34 cellular contexts compared by ENCODE assay signal in the genomic region with DNA sequence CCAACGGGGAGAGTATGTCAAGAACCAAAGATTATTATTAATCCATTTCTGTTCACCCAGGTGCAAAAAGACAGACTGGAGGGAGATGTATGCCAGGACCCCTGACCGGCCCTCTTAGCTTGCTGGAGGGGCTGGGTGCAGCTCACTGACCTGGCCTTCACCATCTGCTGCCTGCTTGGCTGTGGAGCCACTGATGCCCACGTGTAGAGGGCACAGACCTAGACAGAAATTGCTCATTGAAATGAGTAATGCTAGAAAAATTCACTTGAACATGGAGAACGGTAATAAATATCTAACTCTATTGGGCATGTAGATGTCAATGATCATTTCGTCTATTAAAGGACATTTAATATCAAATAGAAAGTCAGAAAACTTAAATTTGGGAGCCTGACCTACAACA. TPM values are rescaled to one million over a fixed set of nuclear protein-coding genes. Genes with fewer than 3 reads are reported as not detected.
DNase-seq lines count a peak whose midpoint lies in the region; ATAC-seq and TF ChIP-seq lines count a peak whose summit lies in the region.
"Had no signal": no experiment of that assay in that cellular context is flagged by ENCODE, and none has a peak within 500 bp of the region (broad histone marks: within the 10 kb centered on the region; RNA-seq: fewer than 3 reads in every experiment).

No MANE protein-coding gene starts in this region.

- TF ChIP-seq CTCF in kidney epithelial cell (IDR thresholded peaks at IDR 0.05; ENCODE audit: insufficient read depth, low read length, poor library complexity, severe bottlenecking): no peak

- ATAC-seq in T-helper 17 cell (no peak), GM18909 (IDR thresholded peaks at IDR 0.05; ENCODE audit: poor library complexity, unreplicated experiment) (no peak), HG03457 (IDR thresholded peaks at IDR 0.05; ENCODE audit: unreplicated experiment) (no peak)
- ATAC-seq: activated T-cell treated with anti-CD3 and anti-CD28 coated beads, Interleukin-2, amount 50 U/mL, for 4 hours; gastroesophageal sphincter; left ventricle myocardium superior; naive thymus-derived CD4-positive, alpha-beta T cell; stimulated activated effector memory CD8-positive, alpha-beta T cell treated with anti-CD3 and anti-CD28 coated beads, Interleukin-12 subunit alpha, Interleukin-12 subunit beta, amount 100 ng/mL, for 72 hours; upper lobe of right lung had no signal

- H3K27me3 ChIP-seq in kidney epithelial cell (ENCODE audit: control insufficient read depth, insufficient read depth, low read length): no peaks in the 10 kb centered on the region
- H3K27me3 ChIP-seq: cardiac muscle cell, esophagus muscularis mucosa, gastroesophageal sphincter, upper lobe of right lung had no signal

- H3K27ac Mint-ChIP-seq in T-helper 17 cell: peak overlapping the region; percentile 34
- H3K27ac Mint-ChIP-seq: activated CD4-positive, alpha-beta T cell treated with anti-CD3 and anti-CD28 coated beads, Interleukin-2, amount 10 ng/mL, durations not matched to agents 7 days and 5 days; CD4-positive, alpha-beta T cell; endodermal cell; immature natural killer cell; mesothelial cell of epicardium; progenitor cell of endocrine pancreas; stimulated activated effector memory CD8-positive, alpha-beta T cell treated with anti-CD3 and anti-CD28 coated beads, Interleukin-12 subunit alpha, Interleukin-12 subunit beta, amount 100 ng/mL, for 72 hours had no signal

- H3K4me1 Mint-ChIP-seq in T-helper 17 cell: peaks cover 2% of the 10 kb centered on the region
- H3K4me1 Mint-ChIP-seq: activated CD4-positive, alpha-beta T cell treated with anti-CD3 and anti-CD28 coated beads, Interleukin-2, amount 10 ng/mL, durations not matched to agents 7 days and 5 days had no signal

- DNase-seq in A172 (ENCODE audit: low spot score) (peak; percentile 41), LHCN-M2 (ENCODE audit: low read depth) (peak; percentile 30), T-helper 17 cell (no peak), kidney epithelial cell (ENCODE audit: low read depth) (peak; percentile 14), NCI-H2107 treated with DMSO at 0.1 percent for 48 hours (lab: John Stamatoyannopoulos, UW; ENCODE audit: unreplicated experiment) (no peak), NCI-H510A (lab: John Stamatoyannopoulos, UW) (no peak)
- DNase-seq: 8988T; activated CD4-positive, alpha-beta T cell treated with anti-CD3 and anti-CD28 coated beads, Interleukin-2, amount 10 ng/mL, durations not matched to agents 7 days and 5 days; activated T-cell treated with anti-CD3 and anti-CD28 coated beads, Interleukin-2, amount 50 U/mL, for 4 hours; AML-193; CD4-positive, alpha-beta T cell; cortex of kidney; endodermal cell; hypothalamus; immature natural killer cell; KBM-7; left ventricle myocardium superior; naive thymus-derived CD4-positive, alpha-beta T cell; NCI-H1436 treated with DMSO at 0.1 percent for 48 hours; NCI-H446 treated with DMSO at 0.1 percent for 48 hours; OCI-M1; SHP77 treated with DMSO at 0.1 percent for 48 hours; stimulated activated CD4-positive, alpha-beta T cell treated with anti-CD3 and anti-CD28 coated beads, Interleukin-4, amount 100 ng/mL, for 24 hours; substantia nigra; SW 1271; upper lobe of right lung had no signal

- no peak overlapping the region for H3K4me3 ChIP-seq in kidney epithelial cell (ENCODE audit: low read depth, low read length)
- H3K4me3 ChIP-seq: cardiac muscle cell, esophagus muscularis mucosa, gastroesophageal sphincter, upper lobe of right lung had no signal

- H3K9me3 ChIP-seq in T-helper 17 cell (ENCODE audit: control insufficient read depth, low read length, poor library complexity, severe bottlenecking): no peaks in the 10 kb centered on the region
- H3K9me3 ChIP-seq: esophagus muscularis mucosa, gastroesophageal sphincter, upper lobe of right lung had no signal

- H3K27me3 Mint-ChIP-seq in T-helper 17 cell: no peaks in the 10 kb centered on the region
- H3K27me3 Mint-ChIP-seq: CD4-positive, alpha-beta T cell had no signal

- H3K36me3 ChIP-seq in kidney epithelial cell (ENCODE audit: control insufficient read depth, insufficient read depth, low read length): no peaks in the 10 kb centered on the region
- H3K36me3 ChIP-seq: upper lobe of right lung had no signal

- H3K4me3 Mint-ChIP-seq in T-helper 17 cell: no peak overlapping the region
- H3K4me3 Mint-ChIP-seq: activated CD4-positive, alpha-beta T cell treated with anti-CD3 and anti-CD28 coated beads, Interleukin-2, amount 10 ng/mL, durations not matched to agents 7 days and 5 days; activated T-cell treated with anti-CD3 and anti-CD28 coated beads, Interleukin-2, amount 50 U/mL, for 4 hours; CD4-positive, alpha-beta T cell; endodermal cell; immature natural killer cell; mesothelial cell of epicardium; naive thymus-derived CD4-positive, alpha-beta T cell; stimulated activated effector memory CD8-positive, alpha-beta T cell treated with anti-CD3 and anti-CD28 coated beads, Interleukin-12 subunit alpha, Interleukin-12 subunit beta, amount 100 ng/mL, for 72 hours had no signal

- peaks cover 6% of the 10 kb centered on the region for H3K36me3 Mint-ChIP-seq in T-helper 17 cell (ENCODE audit: low read depth)
- H3K36me3 Mint-ChIP-seq: stimulated activated effector memory CD8-positive, alpha-beta T cell treated with anti-CD3 and anti-CD28 coated beads, Interleukin-12 subunit alpha, Interleukin-12 subunit beta, amount 100 ng/mL, for 72 hours had no signal

RNA-seq across cellular contexts. Expression of a gene that starts 58.8 kb away (rescaled TPM):
- 85.1 and 86.5 TPM in 2 replicates for total RNA-seq in A172 (2014; rRNA removed; shearing (Covaris generic))
- total RNA-seq in LHCN-M2 (2014; rRNA removed): 61.1 and 61.8 TPM in 2 replicates
- polyA plus RNA-seq in LHCN-M2 (2012): 7.6 TPM
- 10 to 100 TPM; 38.8 to 39.4 TPM for total RNA-seq in T-helper 17 cell
- total RNA-seq in kidney epithelial cell: 50.8 and 54.5 TPM in 2 replicates

Comparison
In these comparisons a context has a peak if more than half of its experiments do, and no peak if none do; other contexts are left out.
1. DNase-seq: peak in A172 (single experiment), LHCN-M2 (single experiment) and kidney epithelial cell (single experiment); none in T-helper 17 cell (0 of 3), NCI-H2107 treated with DMSO at 0.1 percent for 48 hours (single experiment) and NCI-H510A (single experiment).